ENCODE assay signal across 21 cellular contexts in genomic region chr20:8021541-8022269, GRCh38. TPM values are rescaled to one million over a fixed set of nuclear protein-coding genes. Genes with fewer than 3 reads are reported as not detected.
DNase-seq lines count a peak whose midpoint lies in the region; ATAC-seq lines count a peak whose summit lies in the region.
"Had no signal": no experiment of that assay in that cellular context is flagged by ENCODE, and none has a peak within 500 bp of the region (broad histone marks: within the 10 kb centered on the region; RNA-seq: fewer than 3 reads in every experiment).

No MANE protein-coding gene starts in this region.

- H4K8ac ChIP-seq in mesenchymal stem cell (ENCODE audit: low read length), result no peak overlapping the region

- no peak overlapping the region for H3K4ac ChIP-seq in mesenchymal stem cell (ENCODE audit: low read depth in 1 of 2, low read length in 2 of 2)

- H3K27me3 ChIP-seq in BLaER1 (no peaks in the 10 kb centered on the region), SJCRH30 (no peaks in the 10 kb centered on the region), mesenchymal stem cell (ENCODE audit: control insufficient read depth in 1 of 2, insufficient read depth in 1 of 2, low read length in 2 of 2) (no peaks in the 10 kb centered on the region)

- H3K4me3 ChIP-seq in BLaER1 (no peak overlapping the region), SJCRH30 (no peak overlapping the region), mesenchymal stem cell (ENCODE audit: insufficient read depth in 1 of 2, low read depth in 1 of 2, low read length in 2 of 2) (no peak overlapping the region)
- H3K4me3 ChIP-seq: PC-9, SK-N-MC had no signal

- H3K79me1 ChIP-seq in mesenchymal stem cell (replicated peaks; ENCODE audit: low read length, poor library complexity, severe bottlenecking), result peaks cover 1% of the 10 kb centered on the region

- H2AK5ac ChIP-seq in mesenchymal stem cell (ENCODE audit: low read length, severe bottlenecking), result no peak overlapping the region

- no peak overlapping the region for H4K91ac ChIP-seq in mesenchymal stem cell (ENCODE audit: low read length)

- H4K20me1 ChIP-seq in BLaER1, result peaks cover 10% of the 10 kb centered on the region; the same call in 1 of the 2 replicates

- H2BK15ac ChIP-seq in mesenchymal stem cell (ENCODE audit: low read depth, poor library complexity, severe bottlenecking), result no peak overlapping the region

- H3K36me3 ChIP-seq in BLaER1 (no peaks in the 10 kb centered on the region), SJCRH30 (no peaks in the 10 kb centered on the region), mesenchymal stem cell (ENCODE audit: control insufficient read depth in 1 of 2, insufficient read depth in 2 of 2, low read depth in 1 of 2, low read length in 2 of 2) (no peaks in the 10 kb centered on the region)

- H3K18ac ChIP-seq in mesenchymal stem cell (ENCODE audit: low read depth in 1 of 2, low read length in 2 of 2), result no peak overlapping the region

- no peak overlapping the region for H2BK120ac ChIP-seq in mesenchymal stem cell (ENCODE audit: low read depth, low read length)

- H3K4me2 ChIP-seq in BLaER1 (peak overlapping the region; percentile 89), mesenchymal stem cell (ENCODE audit: low read length, poor library complexity, severe bottlenecking) (no peak overlapping the region)

- H3K9ac ChIP-seq in BLaER1 (no peak overlapping the region), mesenchymal stem cell (ENCODE audit: low read length) (no peak overlapping the region)

- WGBS in mesenchymal stem cell, result 92% methylated on average over 10 of the region's 10 CpGs

- H3K14ac ChIP-seq in mesenchymal stem cell (ENCODE audit: low read length in 2 of 2), result no peak overlapping the region

- H3K23ac ChIP-seq in mesenchymal stem cell (ENCODE audit: low read length in 2 of 2), result no peak overlapping the region

- H2AFZ ChIP-seq in mesenchymal stem cell (ENCODE audit: low read depth, low read length), result no peak overlapping the region
- H2AFZ ChIP-seq: PC-9 had no signal

- H3K9me3 ChIP-seq in BLaER1 (no peaks in the 10 kb centered on the region), SJCRH30 (replicated peaks) (no peaks in the 10 kb centered on the region), mesenchymal stem cell (ENCODE audit: control insufficient read depth, low read length) (no peaks in the 10 kb centered on the region)

- H2BK5ac ChIP-seq in mesenchymal stem cell (ENCODE audit: low read depth, low read length, poor library complexity, severe bottlenecking), result no peak overlapping the region

- ATAC-seq in GM18511 (IDR thresholded peaks at IDR 0.05; ENCODE audit: unreplicated experiment), result no peak
- ATAC-seq: T-cell had no signal

- DNase-seq in COLO829 (ENCODE audit: low spot score), result peak; percentile 15
- peak in 1 of 2 experiments; percentile 37 for DNase-seq in SJCRH30
- DNase-seq in mesenchymal stem cell, result peak; percentile 3
- DNase-seq in ureter (ENCODE audit: low spot score), result no peak
- DNase-seq in AG08396 (ENCODE audit: low spot score), result no peak
- DNase-seq: ACHN; CD8-positive, alpha-beta memory T cell; DND-41; GDM1; H7; Kasumi-1; MV-4-11; NCI-H2029; NCI-H2171; NCI-H446; NCI-H774; PC-9; T-cell had no signal

- H3K27ac ChIP-seq in BLaER1, result peak overlapping the region; percentile 95; the same call in 1 of the 2 replicates
- peak overlapping the region; percentile 95 for H3K27ac ChIP-seq in SJCRH30
- H3K27ac ChIP-seq in mesenchymal stem cell (ENCODE audit: low read length, poor library complexity, severe bottlenecking), result no peak overlapping the region
- H3K27ac ChIP-seq: PC-9, SK-N-MC had no signal

- H3K4me1 ChIP-seq in BLaER1, result peaks cover 39% of the 10 kb centered on the region
- peaks cover 16% of the 10 kb centered on the region for H3K4me1 ChIP-seq in SJCRH30
- H3K4me1 ChIP-seq in mesenchymal stem cell (ENCODE audit: control insufficient read depth, insufficient read depth, low read depth, low read length), result no peaks in the 10 kb centered on the region

- H2BK12ac ChIP-seq in mesenchymal stem cell (ENCODE audit: low read length in 2 of 2), result no peak overlapping the region

RNA-seq across cellular contexts. Expression of gene TMX4, which starts 2.1 kb away (rescaled TPM):
- 119 and 125 TPM in 2 replicates for total RNA-seq in SJCRH30 (2014; rRNA removed; shearing (Covaris generic))
- polyA plus RNA-seq in mesenchymal stem cell (2013, experiment 1 of 2), result 28.8 TPM
- 29.2 TPM for polyA plus RNA-seq in mesenchymal stem cell (2013, experiment 2 of 2)
- total RNA-seq in ureter, result 51.6 TPM

Comparison
In these comparisons a context has a peak if more than half of its experiments do, and no peak if none do; other contexts are left out.
1. DNase-seq: peak in COLO829 (single experiment) and mesenchymal stem cell (single experiment); none in ureter (single experiment) and AG08396 (single experiment).